Comparison of ENCODE assay signal across 34 cellular contexts in genomic region chr5:66989781-66990180, GRCh38.
"Had no signal": no experiment of that assay in that cellular context is flagged by ENCODE, and none has a peak within 500 bp of the region (broad histone marks: within the 10 kb centered on the region; RNA-seq: fewer than 3 reads in every experiment).

No MANE protein-coding gene starts in this region.

- H3K36me3 ChIP-seq: adrenal gland, gastroesophageal sphincter, heart right ventricle had no signal

- H3K4me3 ChIP-seq: adrenal gland, gastroesophageal sphincter, heart right ventricle had no signal

- DNase-seq: activated CD4-positive, alpha-beta memory T cell treated with anti-CD3 and anti-CD28 coated beads for 36 hours; activated CD4-positive, alpha-beta T cell treated with anti-CD3 and anti-CD28 coated beads for 36 hours; activated CD4-positive, CD25-positive, alpha-beta regulatory T cell; activated CD4-positive, CD25-positive, alpha-beta regulatory T cell treated with anti-CD3 and anti-CD28 coated beads, Interleukin-2, amount 50 U/mL, for 72 hours; activated CD8-positive, alpha-beta memory T cell treated with anti-CD3 and anti-CD28 coated beads, Interleukin-2, amount 10 ng/mL, durations not matched to agents 7 days and 5 days; activated CD8-positive, alpha-beta memory T cell treated with anti-CD3 and anti-CD28 coated beads, Interleukin-2, amount 50 U/mL, for 4 hours; activated CD8-positive, alpha-beta T cell treated with anti-CD3 and anti-CD28 coated beads, Interleukin-2, amount 10 ng/mL, durations not matched to agents 7 days and 5 days; activated effector memory CD4-positive, alpha-beta T cell treated with anti-CD3 and anti-CD28 coated beads, Interleukin-2, amount 50 U/mL, for 16 hours; activated naive CD4-positive, alpha-beta T cell treated with anti-CD3 and anti-CD28 coated beads for 36 hours; activated naive CD8-positive, alpha-beta T cell treated with anti-CD3 and anti-CD28 coated beads for 36 hours; activated naive CD8-positive, alpha-beta T cell treated with anti-CD3 and anti-CD28 coated beads, Interleukin-2, amount 50 U/mL, for 24 hours; activated T-cell treated with anti-CD3 and anti-CD28 coated beads, Interleukin-2, amount 50 U/mL, for 1 hour; activated T-cell treated with anti-CD3 and anti-CD28 coated beads, Interleukin-2, amount 50 U/mL, for 48 hours; adrenal gland; amygdala; aorta; caudate nucleus; cortex of kidney; dermis blood vessel endothelial cell; effector CD4-positive, alpha-beta T cell; effector memory CD8-positive, alpha-beta T cell; foreskin melanocyte; heart right ventricle; T-helper 1 cell; T-helper 17 cell; T1000 had no signal

- H3K9me3 Mint-ChIP-seq: activated CD4-positive, alpha-beta memory T cell treated with anti-CD3 and anti-CD28 coated beads for 36 hours; activated CD4-positive, alpha-beta T cell treated with anti-CD3 and anti-CD28 coated beads, Interleukin-2, amount 10 ng/mL, durations not matched to agents 24 days and 14 days; activated naive CD4-positive, alpha-beta T cell treated with anti-CD3 and anti-CD28 coated beads for 36 hours; activated naive CD4-positive, alpha-beta T cell treated with anti-CD3 and anti-CD28 coated beads, Interleukin-2, amount 50 U/mL, for 24 hours; activated naive CD8-positive, alpha-beta T cell treated with anti-CD3 and anti-CD28 coated beads for 36 hours; activated naive CD8-positive, alpha-beta T cell treated with anti-CD3 and anti-CD28 coated beads, Interleukin-2, amount 50 U/mL, for 24 hours; activated T-helper 1 cell treated with anti-CD3 and anti-CD28 coated beads, Interleukin-12 subunit alpha, Interleukin-12 subunit beta, Interleukin-2, Interleukin-4 antibody, amounts not matched to agents 30 ng/mL and 10 ng/mL and 1 ng/mL, durations not matched to agents 14 hours and 24 hours and 36 hours; activated T-helper 2 cell treated with anti-CD3 and anti-CD28 coated beads, Interferon-gamma antibody, Interleukin-2, Interleukin-4, amounts not matched to agents 10 μg/mL and 5 μg/mL and 100 μg/mL, durations not matched to agents 14 hours and 24 hours and 36 hours; brain; effector memory CD8-positive, alpha-beta T cell; T-helper 2 cell treated with Interferon-gamma antibody and Interleukin-4, amounts not matched to agents 5 μg/mL and 100 μg/mL, for 36 hours had no signal

- H3K4me1 ChIP-seq: adrenal gland had no signal

- ATAC-seq: activated CD4-positive, alpha-beta T cell treated with anti-CD3 and anti-CD28 coated beads for 36 hours; activated CD8-positive, alpha-beta memory T cell treated with anti-CD3 and anti-CD28 coated beads, Interleukin-2, amount 10 ng/mL, durations not matched to agents 7 days and 5 days; activated CD8-positive, alpha-beta T cell treated with anti-CD3 and anti-CD28 coated beads, Interleukin-2, amount 10 ng/mL, durations not matched to agents 7 days and 5 days; activated naive CD8-positive, alpha-beta T cell treated with anti-CD3 and anti-CD28 coated beads, Interleukin-2, amount 50 U/mL, for 24 hours; effector memory CD8-positive, alpha-beta T cell; gastroesophageal sphincter; heart right ventricle; T-helper 17 cell had no signal

- H3K27me3 ChIP-seq: adrenal gland, gastroesophageal sphincter, heart right ventricle had no signal

- H3K36me3 Mint-ChIP-seq: activated CD4-positive, alpha-beta memory T cell treated with anti-CD3 and anti-CD28 coated beads for 36 hours; activated CD8-positive, alpha-beta memory T cell treated with anti-CD3 and anti-CD28 coated beads, Interleukin-2, amount 10 ng/mL, durations not matched to agents 7 days and 5 days; activated naive CD4-positive, alpha-beta T cell treated with anti-CD3 and anti-CD28 coated beads, Interleukin-2, amount 50 U/mL, for 24 hours; activated naive CD8-positive, alpha-beta T cell treated with anti-CD3 and anti-CD28 coated beads for 36 hours; brain had no signal

- H3K4me3 Mint-ChIP-seq: activated CD4-positive, alpha-beta memory T cell treated with anti-CD3 and anti-CD28 coated beads for 36 hours; activated CD4-positive, alpha-beta T cell treated with anti-CD3 and anti-CD28 coated beads for 36 hours; activated CD4-positive, alpha-beta T cell treated with anti-CD3 and anti-CD28 coated beads, Interleukin-2, amount 10 ng/mL, durations not matched to agents 24 days and 14 days; activated CD8-positive, alpha-beta memory T cell treated with anti-CD3 and anti-CD28 coated beads, Interleukin-2, amount 10 ng/mL, durations not matched to agents 7 days and 5 days; activated CD8-positive, alpha-beta T cell treated with anti-CD3 and anti-CD28 coated beads, Interleukin-2, amount 10 ng/mL, durations not matched to agents 7 days and 5 days; activated naive CD4-positive, alpha-beta T cell treated with anti-CD3 and anti-CD28 coated beads for 36 hours; activated naive CD4-positive, alpha-beta T cell treated with anti-CD3 and anti-CD28 coated beads, Interleukin-2, amount 50 U/mL, for 24 hours; activated naive CD8-positive, alpha-beta T cell treated with anti-CD3 and anti-CD28 coated beads for 36 hours; activated naive CD8-positive, alpha-beta T cell treated with anti-CD3 and anti-CD28 coated beads, Interleukin-2, amount 50 U/mL, for 24 hours; activated T-helper 1 cell treated with anti-CD3 and anti-CD28 coated beads, Interleukin-12 subunit alpha, Interleukin-12 subunit beta, Interleukin-2, Interleukin-4 antibody, amounts not matched to agents 30 ng/mL and 10 ng/mL and 1 ng/mL, durations not matched to agents 14 hours and 24 hours and 36 hours; brain; effector memory CD8-positive, alpha-beta T cell; T-helper 17 cell; T-helper 2 cell treated with Interferon-gamma antibody and Interleukin-4, amounts not matched to agents 5 μg/mL and 100 μg/mL, for 36 hours had no signal

- H3K27ac ChIP-seq: adrenal gland, gastroesophageal sphincter, heart right ventricle had no signal

- FAIRE-seq: colon had no signal

- H3K27ac Mint-ChIP-seq: activated CD4-positive, alpha-beta memory T cell treated with anti-CD3 and anti-CD28 coated beads for 36 hours; activated CD4-positive, alpha-beta T cell treated with anti-CD3 and anti-CD28 coated beads for 36 hours; activated CD4-positive, alpha-beta T cell treated with anti-CD3 and anti-CD28 coated beads, Interleukin-2, amount 10 ng/mL, durations not matched to agents 24 days and 14 days; activated CD8-positive, alpha-beta memory T cell treated with anti-CD3 and anti-CD28 coated beads, Interleukin-2, amount 10 ng/mL, durations not matched to agents 7 days and 5 days; activated CD8-positive, alpha-beta T cell treated with anti-CD3 and anti-CD28 coated beads, Interleukin-2, amount 10 ng/mL, durations not matched to agents 7 days and 5 days; activated naive CD4-positive, alpha-beta T cell treated with anti-CD3 and anti-CD28 coated beads for 36 hours; activated naive CD4-positive, alpha-beta T cell treated with anti-CD3 and anti-CD28 coated beads, Interleukin-2, amount 50 U/mL, for 24 hours; activated naive CD8-positive, alpha-beta T cell treated with anti-CD3 and anti-CD28 coated beads for 36 hours; activated naive CD8-positive, alpha-beta T cell treated with anti-CD3 and anti-CD28 coated beads, Interleukin-2, amount 50 U/mL, for 24 hours; activated T-helper 1 cell treated with anti-CD3 and anti-CD28 coated beads, Interleukin-12 subunit alpha, Interleukin-12 subunit beta, Interleukin-2, Interleukin-4 antibody, amounts not matched to agents 30 ng/mL and 10 ng/mL and 1 ng/mL, durations not matched to agents 14 hours and 24 hours and 36 hours; activated T-helper 2 cell treated with anti-CD3 and anti-CD28 coated beads, Interferon-gamma antibody, Interleukin-2, Interleukin-4, amounts not matched to agents 10 μg/mL and 5 μg/mL and 100 μg/mL, durations not matched to agents 14 hours and 24 hours and 36 hours; brain; effector memory CD8-positive, alpha-beta T cell; T-helper 17 cell; T-helper 2 cell treated with Interferon-gamma antibody and Interleukin-4, amounts not matched to agents 5 μg/mL and 100 μg/mL, for 36 hours had no signal

- H3K9me3 ChIP-seq: adrenal gland, gastroesophageal sphincter, heart right ventricle had no signal

- H3K27me3 Mint-ChIP-seq: activated CD4-positive, alpha-beta memory T cell treated with anti-CD3 and anti-CD28 coated beads for 36 hours; activated CD4-positive, alpha-beta T cell treated with anti-CD3 and anti-CD28 coated beads for 36 hours; activated CD4-positive, alpha-beta T cell treated with anti-CD3 and anti-CD28 coated beads, Interleukin-2, amount 10 ng/mL, durations not matched to agents 24 days and 14 days; activated CD8-positive, alpha-beta memory T cell treated with anti-CD3 and anti-CD28 coated beads, Interleukin-2, amount 10 ng/mL, durations not matched to agents 7 days and 5 days; activated naive CD4-positive, alpha-beta T cell treated with anti-CD3 and anti-CD28 coated beads, Interleukin-2, amount 50 U/mL, for 24 hours; activated naive CD8-positive, alpha-beta T cell treated with anti-CD3 and anti-CD28 coated beads for 36 hours; activated naive CD8-positive, alpha-beta T cell treated with anti-CD3 and anti-CD28 coated beads, Interleukin-2, amount 50 U/mL, for 24 hours; T-helper 17 cell had no signal
